Comparison of ENCODE assay signal across 9 cellular contexts in genomic region chr13:34349091-34349722, GRCh38.
DNase-seq lines count a peak whose midpoint lies in the region; ATAC-seq, FAIRE-seq and TF ChIP-seq lines count a peak whose summit lies in the region.
"Had no signal": no experiment of that assay in that cellular context is flagged by ENCODE, and none has a peak within 500 bp of the region (broad histone marks: within the 10 kb centered on the region; RNA-seq: fewer than 3 reads in every experiment).

No MANE protein-coding gene starts in this region.

- DNase-seq in H54 (ENCODE audit: insufficient read length, low spot score) (peak; percentile 12), amniotic epithelial cell (ENCODE audit: low read depth) (peak; percentile 93), left ventricle myocardium superior (peak; percentile 73), suprapubic skin (ENCODE audit: low spot score in 2 of 2) (peak; percentile 81 to 82), NK-92 (lab: John Stamatoyannopoulos, UW; ENCODE audit: unreplicated experiment) (no peak), NAMALWA (ENCODE audit: low spot score) (no peak)
- DNase-seq: NCI-H526 had no signal

- 92% methylated on average over 1 of the region's 1 CpG for WGBS in suprapubic skin

- ATAC-seq in left ventricle myocardium superior, result peak; percentile 68
- ATAC-seq in HG02840 (IDR thresholded peaks at IDR 0.05; ENCODE audit: low FRiP score, unreplicated experiment), result no peak
- ATAC-seq: WTC11 had no signal

- no peak for TF ChIP-seq EP300 in suprapubic skin (IDR thresholded peaks at IDR 0.05)

- no peaks in the 10 kb centered on the region for H3K4me1 ChIP-seq in suprapubic skin

- TF ChIP-seq POLR2A in H54 (IDR thresholded peaks at IDR 0.05; ENCODE audit: low read depth, low read length), result no peak
- no peak for TF ChIP-seq POLR2A in suprapubic skin (IDR thresholded peaks at IDR 0.05)

- no peak overlapping the region for H3K27ac ChIP-seq in suprapubic skin

- no peaks in the 10 kb centered on the region for H3K9me3 ChIP-seq in suprapubic skin

- intact Hi-C loops in left ventricle myocardium superior (cut with micrococcal nuclease), result no loop called here

- no peak overlapping the region for H3K4me3 ChIP-seq in suprapubic skin

- no peaks in the 10 kb centered on the region for H3K27me3 ChIP-seq in suprapubic skin

- H3K36me3 ChIP-seq in suprapubic skin, result no peaks in the 10 kb centered on the region

- TF ChIP-seq CTCF in suprapubic skin (IDR thresholded peaks at IDR 0.05), result no peak

- FAIRE-seq in H54 (lab: Jason Lieb, UNC), result no peak

Comparison
In these comparisons a context has a peak if more than half of its experiments do, and no peak if none do; other contexts are left out.
1. DNase-seq: peak in H54 (single experiment), amniotic epithelial cell (single experiment), left ventricle myocardium superior (single experiment) and suprapubic skin (2 of 2); none in NK-92 (single experiment) and NAMALWA (single experiment).